ENCODE assay signal across 8 cellular contexts in genomic region chrX:102651242-102651967, GRCh38. TPM values are rescaled to one million over a fixed set of nuclear protein-coding genes. Genes with fewer than 3 reads are reported as not detected.
DNase-seq lines count a peak whose midpoint lies in the region; ATAC-seq, FAIRE-seq and TF ChIP-seq lines count a peak whose summit lies in the region.

TSS of gene GPRASP1 (plus strand) at chrX:102651483. CDS start at chrX:102653914, 2,431 bp downstream.

- intact Hi-C loops in activated T-helper 1 cell treated with anti-CD3 and anti-CD28 coated beads, Interleukin-12 subunit alpha, Interleukin-12 subunit beta, Interleukin-2, Interleukin-4 antibody, amounts not matched to agents 30 ng/mL and 10 ng/mL and 1 ng/mL, durations not matched to agents 14 hours and 24 hours and 36 hours (cut with micrococcal nuclease), result loop anchor here (10.0 kb wide), 1 partner anchor 213 kb away; no protein-coding TSS in a partner anchor

- peak within 1 kb of the TSS; percentile 64 for H3K27ac ChIP-seq in temporal lobe (ENCODE audit: low read depth, low read length)

- no peak for DNase-seq in GM12864 (ENCODE audit: low read depth)
- peak; percentile 3 to 7 for DNase-seq in NCI-H1930 (lab: John Stamatoyannopoulos, UW)
- no peak for DNase-seq in activated T-helper 1 cell treated with anti-CD3 and anti-CD28 coated beads, Interleukin-12 subunit alpha, Interleukin-12 subunit beta, Interleukin-2, Interleukin-4 antibody, amounts not matched to agents 30 ng/mL and 10 ng/mL and 1 ng/mL, durations not matched to agents 14 hours and 24 hours and 36 hours (ENCODE audit: low spot score)
- DNase-seq in fibroblast of peridontal ligament (ENCODE audit: extremely low read depth), result peak; percentile 27
- peak; percentile 56 to 87 (median 71) for DNase-seq in naive thymus-derived CD8-positive, alpha-beta T cell
- no peak for DNase-seq in RCC 7860 (ENCODE audit: low spot score)
- no peak for DNase-seq in NAMALWA (ENCODE audit: low spot score)

- TF ChIP-seq CTCF in GM12864 (IDR thresholded peaks at IDR 0.05; ENCODE audit: low read depth, low read length, missing control alignments), result no peak

- H3K36me3 Mint-ChIP-seq in activated T-helper 1 cell treated with anti-CD3 and anti-CD28 coated beads, Interleukin-12 subunit alpha, Interleukin-12 subunit beta, Interleukin-2, Interleukin-4 antibody, amounts not matched to agents 30 ng/mL and 10 ng/mL and 1 ng/mL, durations not matched to agents 14 hours and 24 hours and 36 hours (ENCODE audit: low read depth), result no peaks in the 10 kb centered on the region
- peaks cover 13 to 28% (median 19%) of the 10 kb centered on the region in 3 donors for H3K36me3 Mint-ChIP-seq in naive thymus-derived CD8-positive, alpha-beta T cell

- H3K4me1 Mint-ChIP-seq in activated T-helper 1 cell treated with anti-CD3 and anti-CD28 coated beads, Interleukin-12 subunit alpha, Interleukin-12 subunit beta, Interleukin-2, Interleukin-4 antibody, amounts not matched to agents 30 ng/mL and 10 ng/mL and 1 ng/mL, durations not matched to agents 14 hours and 24 hours and 36 hours (ENCODE audit: low read depth), result peaks cover 10% of the 10 kb centered on the region
- peaks cover 27 to 40% (median 33%) of the 10 kb centered on the region in 4 donors for H3K4me1 Mint-ChIP-seq in naive thymus-derived CD8-positive, alpha-beta T cell

- H3K4me3 Mint-ChIP-seq in activated T-helper 1 cell treated with anti-CD3 and anti-CD28 coated beads, Interleukin-12 subunit alpha, Interleukin-12 subunit beta, Interleukin-2, Interleukin-4 antibody, amounts not matched to agents 30 ng/mL and 10 ng/mL and 1 ng/mL, durations not matched to agents 14 hours and 24 hours and 36 hours, result peak within 1 kb of the TSS; percentile 88
- peak within 1 kb of the TSS; percentile 96 to 99 (median 98) for H3K4me3 Mint-ChIP-seq in naive thymus-derived CD8-positive, alpha-beta T cell

- no peak within 1 kb of the TSS for H3K27ac Mint-ChIP-seq in activated T-helper 1 cell treated with anti-CD3 and anti-CD28 coated beads, Interleukin-12 subunit alpha, Interleukin-12 subunit beta, Interleukin-2, Interleukin-4 antibody, amounts not matched to agents 30 ng/mL and 10 ng/mL and 1 ng/mL, durations not matched to agents 14 hours and 24 hours and 36 hours
- H3K27ac Mint-ChIP-seq in naive thymus-derived CD8-positive, alpha-beta T cell, result peak within 1 kb of the TSS; percentile 97 to 100 (median 99)

- ATAC-seq in naive thymus-derived CD8-positive, alpha-beta T cell, result peak; percentile 66 to 67

- POLR2A ChIA-PET in naive thymus-derived CD8-positive, alpha-beta T cell (lab: Charles Lee), result interaction anchor here (1.5 to 1.9 kb wide), 2 partner anchors 9 to 52 kb away, joined by 7 to 15 read pairs; partner anchors contain the start of gene ARMCX5

- FAIRE-seq in RCC 7860 (lab: Jason Lieb, UNC), result no peak

- peak within 1 kb of the TSS; percentile 58 for H3K4me3 ChIP-seq in GM12864 (ENCODE audit: low read depth, low read length)

- H3K9me3 Mint-ChIP-seq in activated T-helper 1 cell treated with anti-CD3 and anti-CD28 coated beads, Interleukin-12 subunit alpha, Interleukin-12 subunit beta, Interleukin-2, Interleukin-4 antibody, amounts not matched to agents 30 ng/mL and 10 ng/mL and 1 ng/mL, durations not matched to agents 14 hours and 24 hours and 36 hours, result no peaks in the 10 kb centered on the region
- peaks cover 0 to 8% (median 0%) of the 10 kb centered on the region in 9 donors for H3K9me3 Mint-ChIP-seq in naive thymus-derived CD8-positive, alpha-beta T cell

- peaks cover 2% of the 10 kb centered on the region for H3K27me3 Mint-ChIP-seq in activated T-helper 1 cell treated with anti-CD3 and anti-CD28 coated beads, Interleukin-12 subunit alpha, Interleukin-12 subunit beta, Interleukin-2, Interleukin-4 antibody, amounts not matched to agents 30 ng/mL and 10 ng/mL and 1 ng/mL, durations not matched to agents 14 hours and 24 hours and 36 hours (ENCODE audit: insufficient read depth)
- H3K27me3 Mint-ChIP-seq in naive thymus-derived CD8-positive, alpha-beta T cell, result no peaks in the 10 kb centered on the region

RNA-seq across cellular contexts. Expression of gene GPRASP1, which starts in this region (rescaled TPM):
- 0.44 and 0.47 TPM in 2 replicates for total RNA-seq in activated T-helper 1 cell treated with anti-CD3 and anti-CD28 coated beads, Interleukin-12 subunit alpha, Interleukin-12 subunit beta, Interleukin-2, Interleukin-4 antibody, amounts not matched to agents 30 ng/mL and 10 ng/mL and 1 ng/mL, durations not matched to agents 14 hours and 24 hours and 36 hours
- 10 to 100 TPM; 68.5 to 74.0 TPM for total RNA-seq in naive thymus-derived CD8-positive, alpha-beta T cell
- polyA plus RNA-seq in naive thymus-derived CD8-positive, alpha-beta T cell, result 10 to 100 TPM in 2 of 3 donors, 1 to 10 TPM in 1; 3.4 to 10.9 (median 10.6) TPM
- total RNA-seq in temporal lobe, result 30.0 TPM

Comparison
In these comparisons a context has a peak if more than half of its experiments do, and no peak if none do; other contexts are left out.
1. RNA of gene GPRASP1 (total RNA-seq): 68.5 to 74.0 TPM in naive thymus-derived CD8-positive, alpha-beta T cell and 30.0 TPM in temporal lobe (single experiment); 0.44 to 0.47 TPM in activated T-helper 1 cell treated with anti-CD3 and anti-CD28 coated beads, Interleukin-12 subunit alpha, Interleukin-12 subunit beta, Interleukin-2, Interleukin-4 antibody, amounts not matched to agents 30 ng/mL and 10 ng/mL and 1 ng/mL, durations not matched to agents 14 hours and 24 hours and 36 hours; every median in the first group is over 10 times any median in the second.
2. DNase-seq: peak in NCI-H1930 (2 of 2), fibroblast of peridontal ligament (single experiment) and naive thymus-derived CD8-positive, alpha-beta T cell (10 of 10); none in GM12864 (single experiment), activated T-helper 1 cell treated with anti-CD3 and anti-CD28 coated beads, Interleukin-12 subunit alpha, Interleukin-12 subunit beta, Interleukin-2, Interleukin-4 antibody, amounts not matched to agents 30 ng/mL and 10 ng/mL and 1 ng/mL, durations not matched to agents 14 hours and 24 hours and 36 hours (single experiment), RCC 7860 (single experiment) and NAMALWA (single experiment).